Comparison of ENCODE assay signal across 20 cellular contexts in genomic region chr13:108919036-108919907, GRCh38.
DNase-seq lines count a peak whose midpoint lies in the region; ATAC-seq and TF ChIP-seq lines count a peak whose summit lies in the region.
"Had no signal": no experiment of that assay in that cellular context is flagged by ENCODE, and none has a peak within 500 bp of the region (broad histone marks: within the 10 kb centered on the region; RNA-seq: fewer than 3 reads in every experiment).

No MANE protein-coding gene starts in this region.

- no peaks in the 10 kb centered on the region for H3K27me3 Mint-ChIP-seq in osteocyte (ENCODE audit: unreplicated experiment)
- peaks cover 16% of the 10 kb centered on the region for H3K27me3 Mint-ChIP-seq in activated T-cell treated with anti-CD3 and anti-CD28 coated beads, Interleukin-2, amount 50 U/mL, for 72 hours (ENCODE audit: low read depth)
- H3K27me3 Mint-ChIP-seq: CD4-positive, alpha-beta memory T cell had no signal

- DNase-seq in DMS53 treated with DMSO at 0.1 percent for 48 hours (lab: John Stamatoyannopoulos, UW; ENCODE audit: unreplicated experiment) (peak; percentile 33), NCI-H460 (ENCODE audit: extremely low read depth, low read depth) (peak; percentile 79), epithelial cell of prostate (ENCODE audit: low read depth, low spot score) (peak; percentile 79), osteocyte (ENCODE audit: extremely low spot score, unreplicated experiment) (no peak), NOMO-1 treated with DMSO at 0.1 percent for 48 hours (lab: John Stamatoyannopoulos, UW; ENCODE audit: unreplicated experiment) (no peak)
- no peak for DNase-seq in activated T-cell treated with anti-CD3 and anti-CD28 coated beads, Interleukin-2, amount 50 U/mL, for 72 hours
- DNase-seq: activated T-cell treated with anti-CD3 and anti-CD28 coated beads, Interleukin-2, amount 50 U/mL, for 4 hours; CD4-positive, alpha-beta memory T cell; effector memory CD4-positive, alpha-beta T cell; H9; heart right ventricle; left colon; MV-4-11; NCI-H2227 treated with DMSO at 0.1 percent for 48 hours; stimulated activated naive CD8-positive, alpha-beta T cell treated with anti-CD3 and anti-CD28 coated beads, Interleukin-15, Interleukin-2, amounts not matched to agents 100 U/mL and 50 U/mL, for 24 hours had no signal

- H3K27ac Mint-ChIP-seq in osteocyte (ENCODE audit: unreplicated experiment): peak overlapping the region; percentile 34
- H3K27ac Mint-ChIP-seq in activated T-cell treated with anti-CD3 and anti-CD28 coated beads, Interleukin-2, amount 50 U/mL, for 72 hours: no peak overlapping the region
- H3K27ac Mint-ChIP-seq: CD4-positive, alpha-beta memory T cell; H9; nephron had no signal

- no peaks in the 10 kb centered on the region for H3K9me3 Mint-ChIP-seq in osteocyte (ENCODE audit: unreplicated experiment)
- no peaks in the 10 kb centered on the region for H3K9me3 Mint-ChIP-seq in activated T-cell treated with anti-CD3 and anti-CD28 coated beads, Interleukin-2, amount 50 U/mL, for 72 hours
- H3K9me3 Mint-ChIP-seq: activated T-cell treated with anti-CD3 and anti-CD28 coated beads, Interleukin-2, amount 50 U/mL, for 4 hours; H9; nephron; T-helper 1 cell treated with Interleukin-12 subunit alpha and Interleukin-12 subunit beta and Interleukin-4 antibody, amounts not matched to agents 30 μg/mL and 1 μg/mL, for 36 hours had no signal

- H3K27ac ChIP-seq in epithelial cell of prostate: peak overlapping the region; percentile 20
- H3K27ac ChIP-seq: heart right ventricle had no signal

- ATAC-seq in GM19324 (IDR thresholded peaks at IDR 0.05; ENCODE audit: low FRiP score, unreplicated experiment): no peak
- no peak for ATAC-seq in activated T-cell treated with anti-CD3 and anti-CD28 coated beads, Interleukin-2, amount 50 U/mL, for 72 hours (replicated peaks in 1 of 2)
- no peak for ATAC-seq in HG03095 (IDR thresholded peaks at IDR 0.05; ENCODE audit: unreplicated experiment)
- ATAC-seq: activated T-cell treated with anti-CD3 and anti-CD28 coated beads, Interleukin-2, amount 50 U/mL, for 4 hours; heart right ventricle; left colon; sciatic nerve; stimulated activated naive CD8-positive, alpha-beta T cell treated with anti-CD3 and anti-CD28 coated beads, Interleukin-15, Interleukin-2, amounts not matched to agents 100 U/mL and 50 U/mL, for 24 hours had no signal

- no peak for TF ChIP-seq CTCF in osteocyte (IDR thresholded peaks at IDR 0.05)

- H3K4me3 Mint-ChIP-seq in osteocyte (ENCODE audit: unreplicated experiment): no peak overlapping the region
- H3K4me3 Mint-ChIP-seq in activated T-cell treated with anti-CD3 and anti-CD28 coated beads, Interleukin-2, amount 50 U/mL, for 72 hours: no peak overlapping the region
- H3K4me3 Mint-ChIP-seq: activated T-cell treated with anti-CD3 and anti-CD28 coated beads, Interleukin-2, amount 50 U/mL, for 4 hours; H9; nephron; T-helper 1 cell treated with Interleukin-12 subunit alpha and Interleukin-12 subunit beta and Interleukin-4 antibody, amounts not matched to agents 30 μg/mL and 1 μg/mL, for 36 hours had no signal

- no peaks in the 10 kb centered on the region for H3K36me3 Mint-ChIP-seq in osteocyte (ENCODE audit: unreplicated experiment)
- no peaks in the 10 kb centered on the region for H3K36me3 Mint-ChIP-seq in activated T-cell treated with anti-CD3 and anti-CD28 coated beads, Interleukin-2, amount 50 U/mL, for 72 hours (ENCODE audit: insufficient read depth in 2 of 2)
- H3K36me3 Mint-ChIP-seq: CD4-positive, alpha-beta memory T cell had no signal

- peaks cover 54% of the 10 kb centered on the region for H3K4me1 Mint-ChIP-seq in osteocyte (ENCODE audit: unreplicated experiment)
- peaks cover 20% of the 10 kb centered on the region for H3K4me1 Mint-ChIP-seq in activated T-cell treated with anti-CD3 and anti-CD28 coated beads, Interleukin-2, amount 50 U/mL, for 72 hours (ENCODE audit: low read depth)

Comparison
In these comparisons a context has a peak if more than half of its experiments do, and no peak if none do; other contexts are left out.
1. DNase-seq: peak in DMS53 treated with DMSO at 0.1 percent for 48 hours (single experiment), NCI-H460 (single experiment) and epithelial cell of prostate (single experiment); none in osteocyte (single experiment), activated T-cell treated with anti-CD3 and anti-CD28 coated beads, Interleukin-2, amount 50 U/mL, for 72 hours (0 of 2) and NOMO-1 treated with DMSO at 0.1 percent for 48 hours (single experiment).